20 cellular contexts compared by ENCODE assay signal in the genomic region with DNA sequence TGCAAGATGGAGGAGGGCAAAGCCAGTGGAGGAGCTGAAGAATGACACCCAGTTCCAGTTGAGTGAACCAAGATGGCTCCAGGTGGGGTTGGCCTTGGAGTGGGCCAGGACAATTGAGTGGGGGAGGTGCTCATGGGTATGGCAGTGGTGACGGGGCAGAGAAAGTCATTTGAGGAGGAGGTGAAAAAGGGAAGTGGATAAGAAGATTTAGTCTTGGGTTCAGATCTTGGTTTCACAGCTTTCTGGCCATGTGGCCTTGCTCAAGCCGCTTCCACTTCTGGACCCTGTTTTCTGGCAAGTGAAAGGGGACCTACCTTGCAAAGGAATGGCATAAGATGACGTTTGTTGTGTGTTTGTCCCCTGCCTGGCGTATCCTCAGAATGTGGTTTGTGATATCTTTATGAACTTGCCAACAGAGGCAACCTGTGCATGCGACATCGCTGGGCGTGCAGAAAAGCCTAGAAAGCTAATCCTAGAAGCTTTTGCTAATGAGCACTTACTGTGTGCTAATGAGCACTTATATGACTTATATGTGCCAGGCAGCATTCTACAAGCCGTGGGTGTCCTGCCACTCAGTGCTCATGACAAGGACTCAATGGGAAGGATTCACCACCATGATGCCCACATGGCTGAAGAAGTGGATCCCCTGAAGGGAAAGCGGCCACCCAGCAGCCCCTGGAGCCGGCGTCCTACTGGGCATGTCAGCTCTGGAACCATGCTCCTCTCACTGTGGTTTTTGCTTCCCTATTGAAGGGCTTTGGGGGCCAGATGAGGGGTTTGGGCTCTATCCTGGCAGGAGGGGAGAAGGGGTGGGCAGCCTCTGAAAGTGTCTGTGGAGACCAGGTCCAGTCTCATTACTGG. TPM values are rescaled to one million over a fixed set of nuclear protein-coding genes. Genes with fewer than 3 reads are reported as not detected.
A peak's percentile ranks its signal among the peaks of the same experiment; 100 is the strongest.
DNase-seq lines count a peak whose midpoint lies in the region; ATAC-seq, FAIRE-seq and TF ChIP-seq lines count a peak whose summit lies in the region.
"Had no signal": no experiment of that assay in that cellular context is flagged by ENCODE, and none has a peak within 500 bp of the region (broad histone marks: within the 10 kb centered on the region; RNA-seq: fewer than 3 reads in every experiment).

No MANE protein-coding gene starts in this region.

- no peak overlapping the region for H3K4me3 Mint-ChIP-seq in activated CD4-positive, alpha-beta T cell treated with anti-CD3 and anti-CD28 coated beads, Interleukin-2, amount 10 ng/mL, durations not matched to agents 7 days and 5 days
- peak overlapping the region in 2 of 3 donors; percentile 48 to 54 for H3K4me3 Mint-ChIP-seq in T-cell
- H3K4me3 Mint-ChIP-seq in activated T-cell treated with anti-CD3 and anti-CD28 coated beads, Interleukin-2, amount 50 U/mL, for 24 hours, result no peak overlapping the region

- H3K27ac ChIP-seq in small intestine (ENCODE audit: low read depth in 1 of 2, low read length in 1 of 2) (no peak overlapping the region), tibial nerve (no peak overlapping the region)
- H3K27ac ChIP-seq: BLaER1, sigmoid colon, tibial artery, VCaP had no signal

- no peaks in the 10 kb centered on the region for H3K36me3 Mint-ChIP-seq in activated CD4-positive, alpha-beta T cell treated with anti-CD3 and anti-CD28 coated beads, Interleukin-2, amount 10 ng/mL, durations not matched to agents 7 days and 5 days (ENCODE audit: low read depth)
- no peaks in the 10 kb centered on the region for H3K36me3 Mint-ChIP-seq in T-cell
- H3K36me3 Mint-ChIP-seq in activated T-cell treated with anti-CD3 and anti-CD28 coated beads, Interleukin-2, amount 50 U/mL, for 24 hours (ENCODE audit: low read depth), result no peaks in the 10 kb centered on the region

- WGBS in small intestine, 3 donors, result 90 to 91% (median 91%) methylated on average over 11 of the region's 11 CpGs
- WGBS in tibial nerve, 2 donors, result 96% methylated on average over 11 of the region's 11 CpGs

- H3K36me3 ChIP-seq in small intestine (ENCODE audit: control insufficient read depth in 2 of 2, insufficient read depth in 2 of 2, low read length in 2 of 2), result no peaks in the 10 kb centered on the region
- no peaks in the 10 kb centered on the region for H3K36me3 ChIP-seq in tibial nerve
- H3K36me3 ChIP-seq: BLaER1, HAP-1, sigmoid colon, tibial artery had no signal

- no peaks in the 10 kb centered on the region for H3K27me3 Mint-ChIP-seq in activated CD4-positive, alpha-beta T cell treated with anti-CD3 and anti-CD28 coated beads, Interleukin-2, amount 10 ng/mL, durations not matched to agents 7 days and 5 days
- no peaks in the 10 kb centered on the region for H3K27me3 Mint-ChIP-seq in T-cell
- no peaks in the 10 kb centered on the region for H3K27me3 Mint-ChIP-seq in activated T-cell treated with anti-CD3 and anti-CD28 coated beads, Interleukin-2, amount 50 U/mL, for 24 hours

- H3K27me3 ChIP-seq in small intestine (ENCODE audit: control insufficient read depth in 2 of 2, insufficient read depth in 2 of 2, low read length in 2 of 2) (peaks cover 0 to 2% of the 10 kb centered on the region in 2 donors), tibial nerve (no peaks in the 10 kb centered on the region)
- H3K27me3 ChIP-seq: BLaER1, sigmoid colon, tibial artery had no signal

- POLR2A ChIA-PET in activated CD4-positive, alpha-beta T cell treated with anti-CD3 and anti-CD28 coated beads, Interleukin-2, amount 10 ng/mL, durations not matched to agents 7 days and 5 days (lab: Charles Lee), result no interaction called here
- POLR2A ChIA-PET in T-cell (lab: Charles Lee), result no interaction called here

- no peaks in the 10 kb centered on the region for H3K9me3 ChIP-seq in small intestine (ENCODE audit: control insufficient read depth, low read depth)
- no peaks in the 10 kb centered on the region for H3K9me3 ChIP-seq in tibial nerve
- H3K9me3 ChIP-seq: HAP-1, sigmoid colon, tibial artery had no signal

- peak; percentile 14 to 28 for DNase-seq in activated CD4-positive, alpha-beta T cell treated with anti-CD3 and anti-CD28 coated beads, Interleukin-2, amount 50 U/mL, for 4 hours
- DNase-seq in activated CD4-positive, alpha-beta T cell treated with anti-CD3 and anti-CD28 coated beads, Interleukin-2, amount 10 ng/mL, durations not matched to agents 7 days and 5 days, result no peak
- DNase-seq in T-cell, result peak in 14 of 34 experiments; percentile 33 to 79 (median 59)
- DNase-seq in small intestine, result peak; percentile 16
- DNase-seq in tibial nerve (ENCODE audit: low spot score in 2 of 2), result no peak
- DNase-seq in activated T-cell treated with anti-CD3 and anti-CD28 coated beads, Interleukin-2, amount 50 U/mL, for 24 hours, result no peak
- DNase-seq: activated CD8-positive, alpha-beta memory T cell treated with anti-CD3 and anti-CD28 coated beads for 24 hours; DMS53; foreskin melanocyte; NCI-H526; sigmoid colon had no signal

- H3K4me1 Mint-ChIP-seq in activated CD4-positive, alpha-beta T cell treated with anti-CD3 and anti-CD28 coated beads, Interleukin-2, amount 10 ng/mL, durations not matched to agents 7 days and 5 days, result peaks cover 2% of the 10 kb centered on the region
- peaks cover 1 to 55% (median 32%) of the 10 kb centered on the region in 3 donors for H3K4me1 Mint-ChIP-seq in T-cell
- H3K4me1 Mint-ChIP-seq in activated T-cell treated with anti-CD3 and anti-CD28 coated beads, Interleukin-2, amount 50 U/mL, for 24 hours (ENCODE audit: low read depth), result no peaks in the 10 kb centered on the region

- FAIRE-seq in small intestine (lab: Jason Lieb, UNC), result no peak
- FAIRE-seq: colon had no signal

- H3K9me3 Mint-ChIP-seq in activated CD4-positive, alpha-beta T cell treated with anti-CD3 and anti-CD28 coated beads, Interleukin-2, amount 10 ng/mL, durations not matched to agents 7 days and 5 days, result no peaks in the 10 kb centered on the region
- no peaks in the 10 kb centered on the region for H3K9me3 Mint-ChIP-seq in T-cell
- no peaks in the 10 kb centered on the region for H3K9me3 Mint-ChIP-seq in activated T-cell treated with anti-CD3 and anti-CD28 coated beads, Interleukin-2, amount 50 U/mL, for 24 hours

- TF ChIP-seq CTCF in tibial nerve (IDR thresholded peaks at IDR 0.05), result no peak

- H3K4me1 ChIP-seq in small intestine (ENCODE audit: control insufficient read depth in 2 of 2, insufficient read depth in 1 of 2, low read depth in 1 of 2, low read length in 1 of 2) (no peaks in the 10 kb centered on the region), tibial nerve (no peaks in the 10 kb centered on the region)
- H3K4me1 ChIP-seq: BLaER1, HAP-1 had no signal

- H3K27ac Mint-ChIP-seq in activated CD4-positive, alpha-beta T cell treated with anti-CD3 and anti-CD28 coated beads, Interleukin-2, amount 10 ng/mL, durations not matched to agents 7 days and 5 days, result no peak overlapping the region
- H3K27ac Mint-ChIP-seq in T-cell, result peak overlapping the region in 1 of 2 donors; percentile 91
- no peak overlapping the region for H3K27ac Mint-ChIP-seq in activated T-cell treated with anti-CD3 and anti-CD28 coated beads, Interleukin-2, amount 50 U/mL, for 24 hours

- TF ChIP-seq EP300 in tibial nerve (IDR thresholded peaks at IDR 0.05), result no peak

- TF ChIP-seq POLR2A in tibial nerve (IDR thresholded peaks at IDR 0.05), result no peak

- no peak overlapping the region for H3K4me3 ChIP-seq in small intestine (ENCODE audit: low read depth in 1 of 2, low read length in 2 of 2)
- no peak overlapping the region for H3K4me3 ChIP-seq in tibial nerve
- H3K4me3 ChIP-seq: BLaER1, HAP-1, sigmoid colon, tibial artery had no signal

- CTCF ChIA-PET in activated CD4-positive, alpha-beta T cell treated with anti-CD3 and anti-CD28 coated beads, Interleukin-2, amount 10 ng/mL, durations not matched to agents 7 days and 5 days (lab: Charles Lee), result no interaction called here
- CTCF ChIA-PET in T-cell (lab: Charles Lee), result no interaction called here

- ATAC-seq in GM21786 (IDR thresholded peaks at IDR 0.05; ENCODE audit: unreplicated experiment) (peak; percentile 43), T-cell (replicated peaks in 1 of 4) (peak in 3 of 4 experiments; percentile 78 to 96 (median 89)), HG03280 (IDR thresholded peaks at IDR 0.05; ENCODE audit: unreplicated experiment) (no peak)
- ATAC-seq: left lobe of liver, SK-N-SH treated with all-trans-retinoic acid at 6 μM for 48 hours had no signal

RNA-seq across cellular contexts. Expression of gene STX16, which starts 23.6 kb away (rescaled TPM):
- total RNA-seq in activated CD4-positive, alpha-beta T cell treated with anti-CD3 and anti-CD28 coated beads, Interleukin-2, amount 10 ng/mL, durations not matched to agents 7 days and 5 days, result 100 to 1,000 TPM; 163 to 173 TPM
- total RNA-seq in T-cell (100 to 1,000 TPM; 154 to 213 (median 178) TPM), tibial nerve (100 to 1,000 TPM in 1 of 4 donors, 10 to 100 TPM in 3; 70.2 to 148 (median 85.9) TPM)
- 10 to 100 TPM; 17.3 to 39.8 (median 29.9) TPM for polyA plus RNA-seq in small intestine

Comparison
In these comparisons a context has a peak if more than half of its experiments do, and no peak if none do; other contexts are left out.
1. DNase-seq: peak in activated CD4-positive, alpha-beta T cell treated with anti-CD3 and anti-CD28 coated beads, Interleukin-2, amount 50 U/mL, for 4 hours (2 of 2) and small intestine (single experiment); none in activated CD4-positive, alpha-beta T cell treated with anti-CD3 and anti-CD28 coated beads, Interleukin-2, amount 10 ng/mL, durations not matched to agents 7 days and 5 days (single experiment), tibial nerve (0 of 2) and activated T-cell treated with anti-CD3 and anti-CD28 coated beads, Interleukin-2, amount 50 U/mL, for 24 hours (single experiment).
2. H3K4me3 Mint-ChIP-seq: peak in T-cell (2 of 3); none in activated CD4-positive, alpha-beta T cell treated with anti-CD3 and anti-CD28 coated beads, Interleukin-2, amount 10 ng/mL, durations not matched to agents 7 days and 5 days (single experiment) and activated T-cell treated with anti-CD3 and anti-CD28 coated beads, Interleukin-2, amount 50 U/mL, for 24 hours (single experiment).